Comparison of ENCODE assay signal across 12 cellular contexts in the genomic region with DNA sequence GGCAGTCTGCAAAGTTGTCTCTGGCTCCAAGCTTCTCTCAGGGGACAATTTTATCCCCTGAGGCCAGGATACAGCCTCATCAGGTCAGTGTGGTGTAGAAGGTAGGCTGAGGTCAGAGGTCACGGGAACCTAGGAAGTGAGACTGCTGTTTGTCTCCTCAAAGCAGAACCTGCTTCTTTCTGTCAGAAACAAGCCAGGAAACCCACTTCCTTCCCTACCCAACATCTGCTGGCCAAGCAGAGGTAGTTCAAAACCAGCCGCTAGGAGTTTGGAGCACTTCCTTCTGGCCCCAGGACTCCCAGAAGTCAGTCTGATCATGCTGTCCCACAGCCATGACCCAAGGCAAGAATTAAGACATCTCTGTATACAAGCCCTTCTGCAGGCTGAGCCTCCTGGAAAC. TPM values are rescaled to one million over a fixed set of nuclear protein-coding genes. Genes with fewer than 3 reads are reported as not detected.
DNase-seq lines count a peak whose midpoint lies in the region; ATAC-seq, FAIRE-seq and TF ChIP-seq lines count a peak whose summit lies in the region.
"Had no signal": no experiment of that assay in that cellular context is flagged by ENCODE, and none has a peak within 500 bp of the region (broad histone marks: within the 10 kb centered on the region; RNA-seq: fewer than 3 reads in every experiment).

No MANE protein-coding gene starts in this region.

- H3K27ac ChIP-seq in esophagus muscularis mucosa (replicated peaks in 1 of 4) (peak overlapping the region in 1 of 4 donors; percentile 54), SJCRH30 (no peak overlapping the region)

- FAIRE-seq in GM18507 (lab: Jason Lieb, UNC) = peak; percentile 24

- TF ChIP-seq CTCF in NB4 (IDR thresholded peaks at IDR 0.05; ENCODE audit: low read depth, low read length) (no peak), esophagus muscularis mucosa (IDR thresholded peaks at IDR 0.05) (no peak)

- H3K4me1 ChIP-seq in esophagus muscularis mucosa (peaks cover 0 to 6% (median 2%) of the 10 kb centered on the region in 4 donors), SJCRH30 (no peaks in the 10 kb centered on the region)

- ATAC-seq in GM18867 (IDR thresholded peaks at IDR 0.05; ENCODE audit: unreplicated experiment) = no peak
- ATAC-seq: naive thymus-derived CD8-positive, alpha-beta T cell; SK-N-SH treated with all-trans-retinoic acid at 6 μM for 48 hours had no signal

- H3K4me3 ChIP-seq in NB4 (ENCODE audit: low read depth, low read length) = no peak overlapping the region
- H3K4me3 ChIP-seq in esophagus muscularis mucosa = no peak overlapping the region
- H3K4me3 ChIP-seq in SJCRH30 = no peak overlapping the region

- TF ChIP-seq POLR2A in NB4 (IDR thresholded peaks at IDR 0.05; ENCODE audit: extremely low read depth, insufficient read length) (no peak), esophagus muscularis mucosa (IDR thresholded peaks at IDR 0.05; ENCODE audit: low read depth) (no peak)

- 60% methylated on average over 1 of the region's 2 CpGs for WGBS in esophagus muscularis mucosa

- H3K9me3 ChIP-seq in esophagus muscularis mucosa (no peaks in the 10 kb centered on the region), SJCRH30 (replicated peaks) (no peaks in the 10 kb centered on the region)

- TF ChIP-seq EP300 in esophagus muscularis mucosa (IDR thresholded peaks at IDR 0.05) = no peak

- DNase-seq in GM18507 (ENCODE audit: extremely low spot score, insufficient read length, low read depth) (no peak), NB4 (ENCODE audit: low read depth) (peak; percentile 82), esophagus muscularis mucosa (ENCODE audit: extremely low spot score) (peak; percentile 89), pons (ENCODE audit: low spot score) (peak; percentile 77), OCI-M1 (lab: John Stamatoyannopoulos, UW) (no peak), SJCRH30 (no peak)
- DNase-seq: activated T-cell treated with anti-CD3 and anti-CD28 coated beads for 4 hours; EL; naive thymus-derived CD8-positive, alpha-beta T cell; NCI-H2171 treated with DMSO at 0.1 percent for 48 hours had no signal

- H3K27me3 ChIP-seq in esophagus muscularis mucosa (no peaks in the 10 kb centered on the region), SJCRH30 (peaks cover 3% of the 10 kb centered on the region; the same call in 1 of the 2 replicates)

- no peaks in the 10 kb centered on the region for H3K36me3 ChIP-seq in esophagus muscularis mucosa
- H3K36me3 ChIP-seq in SJCRH30 = no peaks in the 10 kb centered on the region

- intact Hi-C loops in esophagus muscularis mucosa (cut with DNase I) = no loop called here

RNA-seq across cellular contexts. Expression of a gene that starts 12.2 kb away (rescaled TPM):
- not detected for total RNA-seq in esophagus muscularis mucosa
- total RNA-seq in SJCRH30 (2014; rRNA removed; shearing (Covaris generic)) = not detected in 2 replicates
- total RNA-seq: naive thymus-derived CD8-positive, alpha-beta T cell had no signal

RNA-seq across cellular contexts. Expression of a gene that starts 26.3 kb away (rescaled TPM):
- total RNA-seq in esophagus muscularis mucosa = 10 to 100 TPM in 2 of 4 donors, 1 to 10 TPM in 2; 8.7 to 22.4 (median 13.3) TPM
- 5.2 and 5.3 TPM in 2 replicates for total RNA-seq in SJCRH30 (2014; rRNA removed; shearing (Covaris generic))

Comparison
In these comparisons a context has a peak if more than half of its experiments do, and no peak if none do; other contexts are left out.
1. DNase-seq: peak in NB4 (single experiment), esophagus muscularis mucosa (single experiment) and pons (single experiment); none in GM18507 (single experiment), OCI-M1 (single experiment) and SJCRH30 (0 of 2).